In the genomic region with DNA sequence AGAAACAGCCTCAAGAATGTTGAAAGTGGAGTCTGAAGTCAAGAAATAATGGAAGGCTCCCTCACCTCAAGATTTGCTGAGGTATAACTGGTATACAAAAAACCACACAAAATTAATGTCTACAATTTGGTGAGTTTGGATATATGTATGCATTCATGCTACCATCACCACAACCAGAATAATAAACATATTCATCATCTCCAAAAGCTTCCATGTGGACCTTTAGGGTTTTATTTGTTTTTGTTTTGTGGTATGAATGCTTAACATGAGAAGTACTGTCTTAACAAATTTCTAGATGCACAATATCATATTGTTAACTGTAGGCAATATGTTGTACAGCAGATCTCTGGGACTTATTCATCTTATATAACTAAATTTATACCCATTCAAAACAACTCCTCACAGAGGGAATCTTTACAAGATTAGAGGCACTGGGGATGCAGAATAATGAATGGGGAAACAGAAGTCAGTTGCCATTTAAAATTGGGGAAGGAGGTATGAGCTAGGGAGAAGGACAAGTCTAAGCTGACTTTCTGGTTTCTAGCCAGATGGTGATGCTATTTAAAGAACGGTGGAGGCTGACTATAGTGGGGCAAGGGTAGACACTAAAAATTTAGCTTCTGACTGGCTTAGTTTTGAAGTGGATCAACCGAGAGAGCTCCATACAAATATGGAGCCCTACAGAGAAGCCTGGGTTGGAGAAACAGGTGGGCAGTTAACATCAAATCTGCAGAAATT, we compare ENCODE assay signal across 18 cellular contexts.
A peak's percentile ranks its signal among the peaks of the same experiment; 100 is the strongest.
DNase-seq lines count a peak whose midpoint lies in the region; ATAC-seq, FAIRE-seq and TF ChIP-seq lines count a peak whose summit lies in the region.
"Had no signal": no experiment of that assay in that cellular context is flagged by ENCODE, and none has a peak within 500 bp of the region (broad histone marks: within the 10 kb centered on the region; RNA-seq: fewer than 3 reads in every experiment).

No MANE protein-coding gene starts in this region.

- no peak overlapping the region for H3K27ac Mint-ChIP-seq in GM23338

- H4K20me1 ChIP-seq in BLaER1 (no peaks in the 10 kb centered on the region), GM23338 (replicated peaks; ENCODE audit: insufficient read depth) (no peaks in the 10 kb centered on the region)

- peaks cover 4% of the 10 kb centered on the region for H3K27me3 Mint-ChIP-seq in GM23338 (ENCODE audit: insufficient read depth, low read depth, poor library complexity)

- no peak overlapping the region for H3K4me3 ChIP-seq in BLaER1
- no peak overlapping the region for H3K4me3 ChIP-seq in GM23338
- H3K4me3 ChIP-seq in esophagus squamous epithelium: no peak overlapping the region
- H3K4me3 ChIP-seq: A549, MG63, SJCRH30 had no signal

- intact Hi-C loops in esophagus squamous epithelium (cut with DNase I): no loop called here

- H3K9me3 ChIP-seq in BLaER1 (no peaks in the 10 kb centered on the region), esophagus squamous epithelium (no peaks in the 10 kb centered on the region)
- H3K9me3 ChIP-seq: A549, MG63, SJCRH30 had no signal

- no peaks in the 10 kb centered on the region for H3K36me3 Mint-ChIP-seq in GM23338 (ENCODE audit: low read depth)

- no peak for TF ChIP-seq POLR2A in esophagus squamous epithelium (IDR thresholded peaks at IDR 0.05)

- H3K27me3 ChIP-seq in BLaER1 (no peaks in the 10 kb centered on the region), GM23338 (ENCODE audit: insufficient read depth) (no peaks in the 10 kb centered on the region), esophagus squamous epithelium (no peaks in the 10 kb centered on the region)
- H3K27me3 ChIP-seq: MG63, SJCRH30 had no signal

- no peaks in the 10 kb centered on the region for H3K9me3 Mint-ChIP-seq in GM23338

- peaks cover 35% of the 10 kb centered on the region for H3K4me1 ChIP-seq in BLaER1
- peaks cover 58% of the 10 kb centered on the region for H3K4me1 ChIP-seq in GM23338 (ENCODE audit: insufficient read depth)
- H3K4me1 ChIP-seq in esophagus squamous epithelium: peaks cover 0 to 15% (median 9%) of the 10 kb centered on the region in 3 donors
- H3K4me1 ChIP-seq: SJCRH30 had no signal

- no peaks in the 10 kb centered on the region for H3F3A ChIP-seq in GM23338 (replicated peaks; ENCODE audit: low read depth)

- H3K27ac ChIP-seq in BLaER1: no peak overlapping the region
- H3K27ac ChIP-seq in GM23338 (ENCODE audit: low read depth): no peak overlapping the region
- no peak overlapping the region for H3K27ac ChIP-seq in esophagus squamous epithelium
- H3K27ac ChIP-seq: A549, KMS-11, SJCRH30 had no signal

- no peak for TF ChIP-seq CTCF in GM23338 (conservative IDR thresholded peaks at IDR 0.05; ENCODE audit: low read depth in 2 of 2)
- no peak for TF ChIP-seq CTCF in esophagus squamous epithelium (IDR thresholded peaks at IDR 0.05)

- no peak for FAIRE-seq in HTR-8/SVneo (lab: Jason Lieb, UNC)
- FAIRE-seq: A549 had no signal

- ATAC-seq in GM23338: no peak
- no peak for ATAC-seq in GM18909 (IDR thresholded peaks at IDR 0.05; ENCODE audit: poor library complexity, unreplicated experiment)
- ATAC-seq: A549 had no signal

- H3K4me1 Mint-ChIP-seq in GM23338: peaks cover 63% of the 10 kb centered on the region

- DNase-seq in GM23338 (ENCODE audit: low spot score) (no peak), NCI-H446 treated with DMSO at 0.1 percent for 48 hours (lab: John Stamatoyannopoulos, UW) (peak; percentile 38), globus pallidus (ENCODE audit: low spot score) (peak; percentile 7), NCI-H1436 treated with DMSO at 0.1 percent for 48 hours (lab: John Stamatoyannopoulos, UW) (no peak), esophagus squamous epithelium (lab: John Stamatoyannopoulos, UW) (no peak), HTR-8/SVneo (ENCODE audit: insufficient read length, low spot score) (no peak)
- DNase-seq: DMS79, GDM1, GOT3, MG63, NCI-H1417 treated with DMSO at 0.1 percent for 48 hours, NCI-H2107, NCI-H774, SJCRH30 had no signal

- peak overlapping the region; percentile 48 for H3K4me2 ChIP-seq in BLaER1
- peak overlapping the region; percentile 14; the same call in 1 of the 2 replicates for H3K4me2 ChIP-seq in GM23338
- H3K4me2 ChIP-seq: A549, KMS-11 had no signal

- no peak overlapping the region for H2AFZ ChIP-seq in GM23338

- H3K36me3 ChIP-seq in BLaER1 (no peaks in the 10 kb centered on the region), GM23338 (ENCODE audit: insufficient read depth) (no peaks in the 10 kb centered on the region), esophagus squamous epithelium (no peaks in the 10 kb centered on the region)
- H3K36me3 ChIP-seq: SJCRH30 had no signal

- H3K9me2 ChIP-seq in GM23338 (ENCODE audit: insufficient read depth): no peaks in the 10 kb centered on the region

- no peak overlapping the region for H3K9ac ChIP-seq in BLaER1
- H3K9ac ChIP-seq: KMS-11 had no signal

- 60 to 81% methylated on average over 2 of the region's 2 CpGs for WGBS in esophagus squamous epithelium, 2 donors

- no peaks in the 10 kb centered on the region; the same call in 1 of the 2 replicates for H3K79me2 ChIP-seq in GM23338 (replicated peaks; ENCODE audit: insufficient read depth)

- no peak overlapping the region for H3K4me3 Mint-ChIP-seq in GM23338

TF ChIP-seq in GM23338, 12 proteins besides CTCF, POLR2A, EP300 and RAD21 (continues in another document):
- TF ChIP-seq REST (IDR thresholded peaks at IDR 0.05; ENCODE audit: unreplicated experiment) (no peak), POLR2AphosphoS5 (IDR thresholded peaks at IDR 0.05; ENCODE audit: low read depth) (no peak), CREB1 (CRISPR knock-in tag; IDR thresholded peaks at IDR 0.05; ENCODE audit: low read depth) (no peak), ZNF331 (CRISPR knock-in tag; IDR thresholded peaks at IDR 0.05; ENCODE audit: low read depth) (no peak), JUNB (IDR thresholded peaks at IDR 0.05; ENCODE audit: unreplicated experiment) (no peak), EZH2phosphoT487 (IDR thresholded peaks at IDR 0.05; ENCODE audit: unreplicated experiment) (no peak)

Comparison
In these comparisons a context has a peak if more than half of its experiments do, and no peak if none do; other contexts are left out.
1. DNase-seq: peak in NCI-H446 treated with DMSO at 0.1 percent for 48 hours (single experiment) and globus pallidus (single experiment); none in GM23338 (single experiment), NCI-H1436 treated with DMSO at 0.1 percent for 48 hours (single experiment), esophagus squamous epithelium (single experiment) and HTR-8/SVneo (single experiment).